In genomic region chr5:30100929-30101328, GRCh38 we compare ENCODE assay signal across 1 cellular context.
TF ChIP-seq lines count a peak whose summit lies in the region.

No MANE protein-coding gene starts in this region.

TF ChIP-seq in GM23338, 12 proteins besides CTCF, POLR2A, EP300 and RAD21 (continued from another document):
- no peak for TF ChIP-seq ZNF462 (CRISPR knock-in tag; IDR thresholded peaks at IDR 0.05)
